Comparison of ENCODE assay signal across 28 cellular contexts in genomic region chr14:103501921-103502669, GRCh38. TPM values are rescaled to one million over a fixed set of nuclear protein-coding genes. Genes with fewer than 3 reads are reported as not detected.
DNase-seq lines count a peak whose midpoint lies in the region; ATAC-seq and TF ChIP-seq lines count a peak whose summit lies in the region.
"Had no signal": no experiment of that assay in that cellular context is flagged by ENCODE, and none has a peak within 500 bp of the region (broad histone marks: within the 10 kb centered on the region; RNA-seq: fewer than 3 reads in every experiment).

No MANE protein-coding gene starts in this region.

- peaks cover 9% of the 10 kb centered on the region for H3K4me1 Mint-ChIP-seq in activated naive CD4-positive, alpha-beta T cell treated with anti-CD3 and anti-CD28 coated beads, Interleukin-2, amount 50 U/mL, for 24 hours
- H3K4me1 Mint-ChIP-seq in T-helper 17 cell: peaks cover 17% of the 10 kb centered on the region

- peak overlapping the region; percentile 32 for H3K27ac Mint-ChIP-seq in activated naive CD4-positive, alpha-beta T cell treated with anti-CD3 and anti-CD28 coated beads, Interleukin-2, amount 50 U/mL, for 24 hours
- H3K27ac Mint-ChIP-seq in activated naive CD4-positive, alpha-beta T cell treated with anti-CD3 and anti-CD28 coated beads, Interleukin-2, amount 50 U/mL, for 72 hours: peak overlapping the region in 1 of 2 donors; percentile 33
- H3K27ac Mint-ChIP-seq in T-helper 17 cell: no peak overlapping the region
- H3K27ac Mint-ChIP-seq: activated CD8-positive, alpha-beta memory T cell treated with anti-CD3 and anti-CD28 coated beads, Interleukin-2, amount 10 ng/mL, durations not matched to agents 7 days and 5 days; B cell; memory B cell had no signal

- no peak overlapping the region for H3K4me3 ChIP-seq in adrenal gland
- H3K4me3 ChIP-seq: esophagus muscularis mucosa, pancreas had no signal

- H3K4me1 ChIP-seq in adrenal gland (replicated peaks in 1 of 2): peaks cover 0 to 14% of the 10 kb centered on the region in 2 donors
- H3K4me1 ChIP-seq: Caco-2, pancreas had no signal

- no peak overlapping the region for H3K4me3 Mint-ChIP-seq in activated naive CD4-positive, alpha-beta T cell treated with anti-CD3 and anti-CD28 coated beads, Interleukin-2, amount 50 U/mL, for 24 hours
- no peak overlapping the region for H3K4me3 Mint-ChIP-seq in T-helper 17 cell
- H3K4me3 Mint-ChIP-seq: activated CD8-positive, alpha-beta memory T cell treated with anti-CD3 and anti-CD28 coated beads, Interleukin-2, amount 10 ng/mL, durations not matched to agents 7 days and 5 days; B cell; memory B cell; naive thymus-derived CD4-positive, alpha-beta T cell had no signal

- WGBS in adrenal gland, 4 donors: 83 to 88% (median 85%) methylated on average over 9 of the region's 9 CpGs

- H3K36me3 ChIP-seq in adrenal gland (replicated peaks in 1 of 2): peaks cover 4 to 67% of the 10 kb centered on the region in 2 donors

- no peak overlapping the region for H3K27ac ChIP-seq in adrenal gland
- H3K27ac ChIP-seq: pancreas had no signal

- TF ChIP-seq CTCF in adrenal gland (IDR thresholded peaks at IDR 0.05): no peak

- TF ChIP-seq POLR2A in adrenal gland (IDR thresholded peaks at IDR 0.05): no peak

- intact Hi-C loops in adrenal gland (cut with DNase I): loop anchor here (2.0 to 5.0 kb wide), 2 partner anchors 45 kb away; no protein-coding TSS in a partner anchor

- H3K27me3 Mint-ChIP-seq in activated naive CD4-positive, alpha-beta T cell treated with anti-CD3 and anti-CD28 coated beads, Interleukin-2, amount 50 U/mL, for 24 hours: no peaks in the 10 kb centered on the region
- H3K27me3 Mint-ChIP-seq in T-helper 17 cell: no peaks in the 10 kb centered on the region
- H3K27me3 Mint-ChIP-seq: activated CD8-positive, alpha-beta memory T cell treated with anti-CD3 and anti-CD28 coated beads, Interleukin-2, amount 10 ng/mL, durations not matched to agents 7 days and 5 days; B cell; memory B cell; naive thymus-derived CD4-positive, alpha-beta T cell had no signal

- no peak for DNase-seq in activated naive CD4-positive, alpha-beta T cell treated with anti-CD3 and anti-CD28 coated beads, Interleukin-2, amount 50 U/mL, for 72 hours (ENCODE audit: low spot score in 2 of 2)
- DNase-seq in adrenal gland: peak in 5 of 7 donors; percentile 0 to 48 (median 9)
- DNase-seq in myocyte (ENCODE audit: low read depth): peak; percentile 71
- DNase-seq in ureter (ENCODE audit: low spot score): peak; percentile 13
- DNase-seq in activated CD4-positive, alpha-beta T cell treated with anti-CD3 and anti-CD28 coated beads for 1 hour: no peak
- DNase-seq in globus pallidus (ENCODE audit: low spot score): no peak
- DNase-seq in T-helper 17 cell: no peak
- DNase-seq: 8988T; activated CD4-positive, alpha-beta T cell treated with anti-CD3 and anti-CD28 coated beads for 48 hours; activated CD8-positive, alpha-beta memory T cell treated with anti-CD3 and anti-CD28 coated beads, Interleukin-2, amount 10 ng/mL, durations not matched to agents 7 days and 5 days; Caco-2; central memory CD4-positive, alpha-beta T cell; DND-41; effector CD4-positive, alpha-beta T cell; HCEC 1CT; naive thymus-derived CD4-positive, alpha-beta T cell; NCI-H2171 treated with DMSO at 0.1 percent for 48 hours; NCI-H69; stimulated activated CD4-positive, alpha-beta T cell treated with anti-CD3 and anti-CD28 coated beads, Interleukin-1b, Interleukin-23, amount 100 ng/mL, for 48 hours; stimulated activated naive CD8-positive, alpha-beta T cell treated with anti-CD3 and anti-CD28 coated beads, Interleukin-15, Interleukin-2, amounts not matched to agents 100 U/mL and 50 U/mL, for 24 hours; SW 1271; trophoblast cell had no signal

- no peaks in the 10 kb centered on the region for H3K27me3 ChIP-seq in adrenal gland
- H3K27me3 ChIP-seq: esophagus muscularis mucosa, pancreas had no signal

- no peak for ATAC-seq in activated naive CD4-positive, alpha-beta T cell treated with anti-CD3 and anti-CD28 coated beads, Interleukin-2, amount 50 U/mL, for 72 hours
- ATAC-seq in T-helper 17 cell: no peak
- ATAC-seq: activated CD8-positive, alpha-beta memory T cell treated with anti-CD3 and anti-CD28 coated beads, Interleukin-2, amount 10 ng/mL, durations not matched to agents 7 days and 5 days; naive thymus-derived CD4-positive, alpha-beta T cell; Right ventricle myocardium inferior; stimulated activated naive CD8-positive, alpha-beta T cell treated with anti-CD3 and anti-CD28 coated beads, Interleukin-15, Interleukin-2, amounts not matched to agents 100 U/mL and 50 U/mL, for 24 hours had no signal

- no peaks in the 10 kb centered on the region for H3K9me3 Mint-ChIP-seq in activated naive CD4-positive, alpha-beta T cell treated with anti-CD3 and anti-CD28 coated beads, Interleukin-2, amount 50 U/mL, for 24 hours
- H3K9me3 Mint-ChIP-seq in activated naive CD4-positive, alpha-beta T cell treated with anti-CD3 and anti-CD28 coated beads, Interleukin-2, amount 50 U/mL, for 72 hours: no peaks in the 10 kb centered on the region
- H3K9me3 Mint-ChIP-seq: memory B cell; naive thymus-derived CD4-positive, alpha-beta T cell had no signal

- H3K9me3 ChIP-seq in adrenal gland (replicated peaks in 1 of 3) (no peaks in the 10 kb centered on the region), T-helper 17 cell (ENCODE audit: control insufficient read depth, low read length, poor library complexity, severe bottlenecking) (no peaks in the 10 kb centered on the region)
- H3K9me3 ChIP-seq: Caco-2, esophagus muscularis mucosa, pancreas had no signal

- peaks cover 16% of the 10 kb centered on the region for H3K36me3 Mint-ChIP-seq in activated naive CD4-positive, alpha-beta T cell treated with anti-CD3 and anti-CD28 coated beads, Interleukin-2, amount 50 U/mL, for 24 hours
- H3K36me3 Mint-ChIP-seq in activated naive CD4-positive, alpha-beta T cell treated with anti-CD3 and anti-CD28 coated beads, Interleukin-2, amount 50 U/mL, for 72 hours: peaks cover 0 to 5% of the 10 kb centered on the region in 2 donors
- H3K36me3 Mint-ChIP-seq in T-helper 17 cell (ENCODE audit: low read depth): peaks cover 8% of the 10 kb centered on the region

RNA-seq across cellular contexts. Expression of gene CKB, which starts 20.5 kb away (rescaled TPM):
- 1 to 10 TPM; 2.6 to 9.4 TPM for total RNA-seq in activated naive CD4-positive, alpha-beta T cell treated with anti-CD3 and anti-CD28 coated beads, Interleukin-2, amount 50 U/mL, for 72 hours
- total RNA-seq in adrenal gland (100 to 1,000 TPM in 7 of 8 donors, 10 to 100 TPM in 1; 95.6 to 410 (median 198) TPM), myocyte (1,659 and 1,729 TPM in 2 replicates), ureter (310 TPM), T-helper 17 cell (1 to 10 TPM; 7.0 to 8.0 TPM)
- polyA plus RNA-seq in adrenal gland: 100 to 1,000 TPM in 2 of 3 donors, 10 to 100 TPM in 1; 11.0 to 383 (median 303) TPM
- polyA plus RNA-seq in myocyte (2012): 486 TPM

RNA-seq across cellular contexts. Expression of gene TRMT61A, which starts 26.9 kb away (rescaled TPM):
- 1 to 10 TPM; 5.6 to 9.2 TPM for total RNA-seq in activated naive CD4-positive, alpha-beta T cell treated with anti-CD3 and anti-CD28 coated beads, Interleukin-2, amount 50 U/mL, for 72 hours
- total RNA-seq in adrenal gland (10 to 100 TPM in 7 of 8 donors, 1 to 10 TPM in 1; 9.7 to 18.1 (median 13.5) TPM), myocyte (14.4 and 18.5 TPM in 2 replicates), ureter (22.4 TPM), T-helper 17 cell (1 to 10 TPM; 8.2 to 8.3 TPM)
- 10 to 100 TPM in 2 of 3 donors, 1 to 10 TPM in 1; 2.5 to 26.0 (median 17.1) TPM for polyA plus RNA-seq in adrenal gland
- polyA plus RNA-seq in myocyte (2012): 14.1 TPM

Comparison
In these comparisons a context has a peak if more than half of its experiments do, and no peak if none do; other contexts are left out.
1. DNase-seq: peak in adrenal gland (5 of 7), myocyte (single experiment) and ureter (single experiment); none in activated naive CD4-positive, alpha-beta T cell treated with anti-CD3 and anti-CD28 coated beads, Interleukin-2, amount 50 U/mL, for 72 hours (0 of 2), activated CD4-positive, alpha-beta T cell treated with anti-CD3 and anti-CD28 coated beads for 1 hour (single experiment), globus pallidus (single experiment) and T-helper 17 cell (0 of 3).
2. RNA of gene CKB, which starts 20.5 kb away (total RNA-seq): 1,659 to 1,729 TPM in myocyte, 310 TPM in ureter (single experiment) and 95.6 to 410 TPM in adrenal gland; 2.6 to 9.4 TPM in activated naive CD4-positive, alpha-beta T cell treated with anti-CD3 and anti-CD28 coated beads, Interleukin-2, amount 50 U/mL, for 72 hours and 7.0 to 8.0 TPM in T-helper 17 cell; every median in the first group is over 4 times any median in the second.